ENCODE assay signal across 29 cellular contexts in genomic region chr7:45230083-45230482, GRCh38.
"Had no signal": no experiment of that assay in that cellular context is flagged by ENCODE, and none has a peak within 500 bp of the region (broad histone marks: within the 10 kb centered on the region; RNA-seq: fewer than 3 reads in every experiment).

No MANE protein-coding gene starts in this region.

- H3K27me3 ChIP-seq: dorsolateral prefrontal cortex, transverse colon, uterus had no signal

- H3K9ac ChIP-seq: neural progenitor cell had no signal

- H3K27ac ChIP-seq: dorsolateral prefrontal cortex, epithelial cell of prostate, gastrocnemius medialis, hepatocyte, neural progenitor cell, psoas muscle, skin epidermis, spleen, thoracic aorta, transverse colon, uterus had no signal

- H3K4me2 ChIP-seq: hepatocyte, neural progenitor cell had no signal

- H3K36me3 ChIP-seq: gastrocnemius medialis, neural progenitor cell, spleen, thoracic aorta, transverse colon, upper lobe of right lung, uterus had no signal

- H2AFZ ChIP-seq: hepatocyte, neural progenitor cell had no signal

- H3K9me3 ChIP-seq: gastrocnemius medialis, psoas muscle, spleen, thoracic aorta, transverse colon, upper lobe of right lung, uterus had no signal

- ATAC-seq: esophagus mucosa; gastrocnemius medialis; left colon; left ventricle myocardium superior; naive thymus-derived CD4-positive, alpha-beta T cell; psoas muscle; stimulated activated naive B cell treated with anti-CD40 and anti-IgM and Interleukin-4, amounts not matched to agents 10 μg/mL and 1 μg/mL and 100 μg/mL, for 72 hours; upper lobe of right lung had no signal

- DNase-seq: cerebellar nuclear complex; cortex of kidney; dorsolateral prefrontal cortex; effector CD4-positive, alpha-beta T cell; foreskin fibroblast; gastrocnemius medialis; head of caudate nucleus; left colon; left ventricle myocardium superior; mammary epithelial cell; mesendoderm; midbrain; posterior cingulate gyrus; psoas muscle; right cardiac atrium; spleen; stimulated activated CD4-positive, alpha-beta T cell treated with anti-CD3 and anti-CD28 coated beads, Interleukin-15, amount 100 ng/mL, for 24 hours; stimulated activated CD4-positive, alpha-beta T cell treated with anti-CD3 and anti-CD28 coated beads, Interleukin-2, amount 100 ng/mL, for 48 hours; stimulated activated naive B cell treated with anti-CD40 and anti-IgM and Interleukin-4, amounts not matched to agents 10 μg/mL and 1 μg/mL and 100 μg/mL, for 72 hours; transverse colon; upper lobe of right lung; uterus had no signal

- H3K79me2 ChIP-seq: hepatocyte had no signal

- H3K4me1 ChIP-seq: neural progenitor cell, psoas muscle, transverse colon, uterus had no signal

- H3K4me3 ChIP-seq: dorsolateral prefrontal cortex, gastrocnemius medialis, hepatocyte, neural progenitor cell, psoas muscle, skin epidermis, spleen, thoracic aorta, transverse colon, upper lobe of right lung, uterus had no signal
